In the genomic region with DNA sequence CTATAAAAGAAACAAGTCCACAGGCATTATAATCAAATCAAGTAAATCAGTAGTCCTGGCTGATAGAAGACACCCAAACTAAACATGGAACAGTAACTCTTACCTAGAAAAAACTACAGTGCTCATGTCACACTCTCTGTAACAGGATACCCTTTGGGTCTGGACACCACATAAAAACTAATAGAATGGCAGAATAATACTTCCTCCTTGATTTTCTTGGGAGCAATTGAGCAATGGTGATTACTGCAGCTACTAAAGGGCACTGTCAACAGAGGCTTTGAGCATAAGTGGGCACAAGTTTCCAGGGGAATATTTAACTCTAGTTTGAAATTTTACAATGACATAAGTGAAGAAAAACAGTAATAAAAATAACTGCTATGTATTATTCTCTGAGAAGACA, we compare ENCODE assay signal across 24 cellular contexts.
"Had no signal": no experiment of that assay in that cellular context is flagged by ENCODE, and none has a peak within 500 bp of the region (broad histone marks: within the 10 kb centered on the region; RNA-seq: fewer than 3 reads in every experiment).

No MANE protein-coding gene starts in this region.

- H3K9me3 Mint-ChIP-seq: natural killer cell treated with Interleukin-12 subunit alpha and Interleukin-12 subunit beta and Interleukin-15 and Interleukin-18, amount 100 ng/mL, for 72 hours; neural progenitor cell; stimulated activated memory B cell treated with anti-CD40 and anti-IgM and Interleukin-4, amounts not matched to agents 10 μg/mL and 1 μg/mL and 100 μg/mL, for 72 hours had no signal

- H3K4me1 ChIP-seq: colonic mucosa, heart left ventricle, neural progenitor cell, pancreas, right lobe of liver, spleen, stomach, transverse colon had no signal

- H3K27ac Mint-ChIP-seq: natural killer cell treated with Interleukin-12 subunit alpha and Interleukin-12 subunit beta and Interleukin-15 and Interleukin-18, amount 100 ng/mL, for 72 hours; neural progenitor cell; progenitor cell of endocrine pancreas; stimulated activated memory B cell treated with anti-CD40 and anti-IgM and Interleukin-4, amounts not matched to agents 10 μg/mL and 1 μg/mL and 100 μg/mL, for 72 hours had no signal

- H3K4me1 Mint-ChIP-seq: neural progenitor cell had no signal

- ATAC-seq: heart left ventricle; left lobe of liver; natural killer cell treated with Interleukin-12 subunit alpha and Interleukin-12 subunit beta and Interleukin-15 and Interleukin-18, amount 100 ng/mL, for 72 hours; pancreas; stimulated activated memory B cell treated with anti-CD40 and anti-IgM and Interleukin-4, amounts not matched to agents 10 μg/mL and 1 μg/mL and 100 μg/mL, for 72 hours had no signal

- H3K9me3 ChIP-seq: colonic mucosa, heart left ventricle, pancreas, right lobe of liver, spleen, stomach, thoracic aorta, transverse colon had no signal

- H3K36me3 ChIP-seq: colonic mucosa, neural progenitor cell had no signal

- H3K4me3 Mint-ChIP-seq: natural killer cell treated with Interleukin-12 subunit alpha and Interleukin-12 subunit beta and Interleukin-15 and Interleukin-18, amount 100 ng/mL, for 72 hours; neural progenitor cell; stimulated activated memory B cell treated with anti-CD40 and anti-IgM and Interleukin-4, amounts not matched to agents 10 μg/mL and 1 μg/mL and 100 μg/mL, for 72 hours had no signal

- H3K27ac ChIP-seq: colonic mucosa, heart left ventricle, neural progenitor cell, pancreas, right lobe of liver, spleen, stomach, thoracic aorta, transverse colon had no signal

- H3K27me3 ChIP-seq: colonic mucosa, heart left ventricle, neural progenitor cell, pancreas, right lobe of liver, spleen, stomach, transverse colon had no signal

- H3K4me3 ChIP-seq: colonic mucosa, heart left ventricle, lung, neural progenitor cell, pancreas, right lobe of liver, spleen, stomach, thoracic aorta, transverse colon had no signal

- DNase-seq: colonic mucosa; effector CD4-positive, alpha-beta T cell; heart left ventricle; hippocampal formation; kidney glomerular epithelial cell; mesenchymal stem cell; midbrain; nucleus accumbens; pancreas; right lobe of liver; spleen; stimulated activated CD4-positive, alpha-beta T cell treated with anti-CD3 and anti-CD28 coated beads, Interleukin-15, amount 100 ng/mL, for 24 hours; stimulated activated CD4-positive, alpha-beta T cell treated with anti-CD3 and anti-CD28 coated beads, Interleukin-1b, Interleukin-23, amount 100 ng/mL, for 48 hours; stimulated activated CD4-positive, alpha-beta T cell treated with anti-CD3 and anti-CD28 coated beads, Interleukin-4, amount 100 ng/mL, for 24 hours; stomach; substantia nigra; transverse colon had no signal

- H3K27me3 Mint-ChIP-seq: natural killer cell treated with Interleukin-12 subunit alpha and Interleukin-12 subunit beta and Interleukin-15 and Interleukin-18, amount 100 ng/mL, for 72 hours; progenitor cell of endocrine pancreas; stimulated activated memory B cell treated with anti-CD40 and anti-IgM and Interleukin-4, amounts not matched to agents 10 μg/mL and 1 μg/mL and 100 μg/mL, for 72 hours had no signal
